Comparison of ENCODE assay signal across 9 cellular contexts in genomic region chr12:55730447-55730820, GRCh38. TPM values are rescaled to one million over a fixed set of nuclear protein-coding genes. Genes with fewer than 3 reads are reported as not detected.
DNase-seq lines count a peak whose midpoint lies in the region; ATAC-seq, FAIRE-seq and TF ChIP-seq lines count a peak whose summit lies in the region.
"Had no signal": no experiment of that assay in that cellular context is flagged by ENCODE, and none has a peak within 500 bp of the region (broad histone marks: within the 10 kb centered on the region; RNA-seq: fewer than 3 reads in every experiment).

No MANE protein-coding gene starts in this region.

- TF ChIP-seq POLR2A in testis (IDR thresholded peaks at IDR 0.05), result no peak

- H3K27ac ChIP-seq in kidney (ENCODE audit: low read depth in 2 of 2, low read length in 2 of 2) (peak overlapping the region; percentile 99), testis (peak overlapping the region; percentile 99 to 100)

- peaks cover 11% of the 10 kb centered on the region for H3K36me3 Mint-ChIP-seq in activated CD8-positive, alpha-beta memory T cell treated with anti-CD3 and anti-CD28 coated beads, Interleukin-2, amount 10 ng/mL, durations not matched to agents 7 days and 5 days
- H3K36me3 Mint-ChIP-seq in activated naive CD8-positive, alpha-beta T cell treated with anti-CD3 and anti-CD28 coated beads, Interleukin-2, amount 50 U/mL, for 24 hours (ENCODE audit: low read depth), result peaks cover 3% of the 10 kb centered on the region

- 3 to 4% methylated on average over 3 of the region's 3 CpGs for WGBS in testis, 2 donors

- no peaks in the 10 kb centered on the region for H3K27me3 Mint-ChIP-seq in activated CD8-positive, alpha-beta memory T cell treated with anti-CD3 and anti-CD28 coated beads, Interleukin-2, amount 10 ng/mL, durations not matched to agents 7 days and 5 days
- no peaks in the 10 kb centered on the region for H3K27me3 Mint-ChIP-seq in activated naive CD8-positive, alpha-beta T cell treated with anti-CD3 and anti-CD28 coated beads, Interleukin-2, amount 50 U/mL, for 24 hours

- CTCF ChIA-PET in activated CD8-positive, alpha-beta memory T cell treated with anti-CD3 and anti-CD28 coated beads, Interleukin-2, amount 10 ng/mL, durations not matched to agents 7 days and 5 days (lab: Charles Lee), result interaction anchor here (1.0 to 4.9 kb wide), 14 partner anchors 8 to 491 kb away, joined by 3 to 63 read pairs (median 6); partner anchors contain the start of genes BLOC1S1, ESYT1, PA2G4 and PYM1

- H3K9ac ChIP-seq in kidney (ENCODE audit: low read length in 2 of 2), result peak overlapping the region in 1 of 2 donors; percentile 100

- ATAC-seq in activated CD8-positive, alpha-beta memory T cell treated with anti-CD3 and anti-CD28 coated beads, Interleukin-2, amount 10 ng/mL, durations not matched to agents 7 days and 5 days, result peak; percentile 8
- peak; percentile 10 for ATAC-seq in activated naive CD8-positive, alpha-beta T cell treated with anti-CD3 and anti-CD28 coated beads, Interleukin-2, amount 50 U/mL, for 24 hours
- ATAC-seq in GM21619 (IDR thresholded peaks at IDR 0.05; ENCODE audit: unreplicated experiment) (no peak), HG02642 (IDR thresholded peaks at IDR 0.05; ENCODE audit: poor library complexity, unreplicated experiment) (no peak)

- no peaks in the 10 kb centered on the region for H3K9me3 ChIP-seq in kidney (ENCODE audit: control insufficient read depth in 1 of 2, low read length in 2 of 2)
- H3K9me3 ChIP-seq in testis, result no peaks in the 10 kb centered on the region

- H3K4me1 ChIP-seq in kidney (ENCODE audit: control insufficient read depth in 1 of 2, insufficient read depth in 1 of 2, low read depth in 1 of 2, low read length in 2 of 2) (peaks cover 20 to 24% of the 10 kb centered on the region in 2 donors), testis (peaks cover 27% of the 10 kb centered on the region)

- no peaks in the 10 kb centered on the region for H3K9me3 Mint-ChIP-seq in activated CD8-positive, alpha-beta memory T cell treated with anti-CD3 and anti-CD28 coated beads, Interleukin-2, amount 10 ng/mL, durations not matched to agents 7 days and 5 days (ENCODE audit: low read depth)
- no peaks in the 10 kb centered on the region for H3K9me3 Mint-ChIP-seq in activated naive CD8-positive, alpha-beta T cell treated with anti-CD3 and anti-CD28 coated beads, Interleukin-2, amount 50 U/mL, for 24 hours

- H3K4me3 ChIP-seq in kidney (ENCODE audit: low read length in 2 of 2) (peak overlapping the region; percentile 79 to 87), testis (peak overlapping the region; percentile 90 to 95)

- DNase-seq in activated CD8-positive, alpha-beta memory T cell treated with anti-CD3 and anti-CD28 coated beads, Interleukin-2, amount 10 ng/mL, durations not matched to agents 7 days and 5 days, result peak; percentile 80
- no peak for DNase-seq in activated CD8-positive, alpha-beta memory T cell treated with anti-CD3 and anti-CD28 coated beads for 24 hours
- DNase-seq in activated naive CD8-positive, alpha-beta T cell treated with anti-CD3 and anti-CD28 coated beads, Interleukin-2, amount 50 U/mL, for 24 hours, result peak; percentile 25
- DNase-seq in kidney, result no peak
- no peak for DNase-seq in testis
- DNase-seq in RKO (ENCODE audit: low spot score), result no peak
- DNase-seq: cortex of kidney had no signal

- TF ChIP-seq CTCF in kidney (IDR thresholded peaks at IDR 0.05; ENCODE audit: borderline replicate concordance, extremely low read depth, insufficient read depth), result no peak
- TF ChIP-seq CTCF in testis (IDR thresholded peaks at IDR 0.05), result no peak

- H3K27me3 ChIP-seq in testis, result no peaks in the 10 kb centered on the region

- intact Hi-C loops in kidney (cut with DNase I), result no loop called here
- intact Hi-C loops in testis (cut with DNase I; ENCODE audit: low total_unique reads), result loop anchor here (10.0 kb wide), 1 partner anchor 74 kb away; no protein-coding TSS in a partner anchor

- H3K27ac Mint-ChIP-seq in activated CD8-positive, alpha-beta memory T cell treated with anti-CD3 and anti-CD28 coated beads, Interleukin-2, amount 10 ng/mL, durations not matched to agents 7 days and 5 days, result peak overlapping the region; percentile 92
- peak overlapping the region; percentile 97 for H3K27ac Mint-ChIP-seq in activated naive CD8-positive, alpha-beta T cell treated with anti-CD3 and anti-CD28 coated beads, Interleukin-2, amount 50 U/mL, for 24 hours

- FAIRE-seq in kidney (lab: Jason Lieb, UNC), result no peak

- H3K36me3 ChIP-seq in kidney (ENCODE audit: control insufficient read depth in 1 of 2, insufficient read depth in 2 of 2, low read length in 2 of 2) (peaks cover 5 to 16% of the 10 kb centered on the region in 2 donors), testis (ENCODE audit: low read depth, missing control alignments) (no peaks in the 10 kb centered on the region)

- H3K4me1 Mint-ChIP-seq in activated CD8-positive, alpha-beta memory T cell treated with anti-CD3 and anti-CD28 coated beads, Interleukin-2, amount 10 ng/mL, durations not matched to agents 7 days and 5 days, result peaks cover 46% of the 10 kb centered on the region
- peaks cover 37% of the 10 kb centered on the region for H3K4me1 Mint-ChIP-seq in activated naive CD8-positive, alpha-beta T cell treated with anti-CD3 and anti-CD28 coated beads, Interleukin-2, amount 50 U/mL, for 24 hours

- H3K4me3 Mint-ChIP-seq in activated CD8-positive, alpha-beta memory T cell treated with anti-CD3 and anti-CD28 coated beads, Interleukin-2, amount 10 ng/mL, durations not matched to agents 7 days and 5 days, result peak overlapping the region; percentile 78
- peak overlapping the region; percentile 94 for H3K4me3 Mint-ChIP-seq in activated naive CD8-positive, alpha-beta T cell treated with anti-CD3 and anti-CD28 coated beads, Interleukin-2, amount 50 U/mL, for 24 hours

RNA-seq across cellular contexts. Expression of gene CD63, which starts 1.6 kb away (rescaled TPM):
- 100 to 1,000 TPM; 222 to 288 TPM for total RNA-seq in activated CD8-positive, alpha-beta memory T cell treated with anti-CD3 and anti-CD28 coated beads, Interleukin-2, amount 10 ng/mL, durations not matched to agents 7 days and 5 days
- total RNA-seq in kidney (1,130 TPM), testis (100 to 1,000 TPM; 600 to 668 TPM)
- polyA plus RNA-seq in kidney (ENCODE audit: insufficient read depth, low read depth, low replicate concordance) (1,381 TPM), testis (ENCODE audit: insufficient read depth, low read depth, low replicate concordance) (655 TPM)

RNA-seq across cellular contexts. Expression of gene RDH5, which starts 10.2 kb away (rescaled TPM):
- total RNA-seq in activated CD8-positive, alpha-beta memory T cell treated with anti-CD3 and anti-CD28 coated beads, Interleukin-2, amount 10 ng/mL, durations not matched to agents 7 days and 5 days, result 10 to 100 TPM; 11.1 to 14.4 TPM
- total RNA-seq in kidney (11.1 TPM), testis (10 to 100 TPM; 15.1 to 18.0 TPM)
- polyA plus RNA-seq in kidney (ENCODE audit: insufficient read depth, low read depth, low replicate concordance) (30.2 TPM), testis (ENCODE audit: insufficient read depth, low read depth, low replicate concordance) (9.8 TPM)

RNA-seq across cellular contexts. Expression of gene GDF11, which starts 12.5 kb away (rescaled TPM):
- total RNA-seq in activated CD8-positive, alpha-beta memory T cell treated with anti-CD3 and anti-CD28 coated beads, Interleukin-2, amount 10 ng/mL, durations not matched to agents 7 days and 5 days, result 10 to 100 TPM; 10.9 to 14.1 TPM
- total RNA-seq in kidney (6.2 TPM), testis (1 to 10 TPM; 3.1 to 3.3 TPM)
- polyA plus RNA-seq in kidney (ENCODE audit: insufficient read depth, low read depth, low replicate concordance) (3.4 TPM), testis (ENCODE audit: insufficient read depth, low read depth, low replicate concordance) (3.0 TPM)

RNA-seq across cellular contexts. Expression of gene BLOC1S1, which starts 14.6 kb away (rescaled TPM):
- total RNA-seq in activated CD8-positive, alpha-beta memory T cell treated with anti-CD3 and anti-CD28 coated beads, Interleukin-2, amount 10 ng/mL, durations not matched to agents 7 days and 5 days, result 100 to 1,000 TPM; 151 to 152 TPM
- total RNA-seq in kidney (116 TPM), testis (100 to 1,000 TPM; 110 to 145 TPM)
- polyA plus RNA-seq in kidney (ENCODE audit: insufficient read depth, low read depth, low replicate concordance) (451 TPM), testis (ENCODE audit: insufficient read depth, low read depth, low replicate concordance) (108 TPM)

RNA-seq across cellular contexts. Expression of gene ITGA7, which starts 22.7 kb away (rescaled TPM):
- 1 to 10 TPM; 3.7 to 4.4 TPM for total RNA-seq in activated CD8-positive, alpha-beta memory T cell treated with anti-CD3 and anti-CD28 coated beads, Interleukin-2, amount 10 ng/mL, durations not matched to agents 7 days and 5 days
- total RNA-seq in kidney (66.3 TPM), testis (10 to 100 TPM; 26.4 to 30.6 TPM)
- polyA plus RNA-seq in kidney (ENCODE audit: insufficient read depth, low read depth, low replicate concordance) (26.2 TPM), testis (ENCODE audit: insufficient read depth, low read depth, low replicate concordance) (43.3 TPM)

Comparison
In these comparisons a context has a peak if more than half of its experiments do, and no peak if none do; other contexts are left out.
1. DNase-seq: peak in activated CD8-positive, alpha-beta memory T cell treated with anti-CD3 and anti-CD28 coated beads, Interleukin-2, amount 10 ng/mL, durations not matched to agents 7 days and 5 days (single experiment) and activated naive CD8-positive, alpha-beta T cell treated with anti-CD3 and anti-CD28 coated beads, Interleukin-2, amount 50 U/mL, for 24 hours (single experiment); none in activated CD8-positive, alpha-beta memory T cell treated with anti-CD3 and anti-CD28 coated beads for 24 hours (single experiment), kidney (single experiment), testis (single experiment) and RKO (single experiment).
2. ATAC-seq: peak in activated CD8-positive, alpha-beta memory T cell treated with anti-CD3 and anti-CD28 coated beads, Interleukin-2, amount 10 ng/mL, durations not matched to agents 7 days and 5 days (single experiment) and activated naive CD8-positive, alpha-beta T cell treated with anti-CD3 and anti-CD28 coated beads, Interleukin-2, amount 50 U/mL, for 24 hours (single experiment); none in GM21619 (single experiment) and HG02642 (single experiment).